10 cellular contexts compared by ENCODE assay signal in the genomic region with DNA sequence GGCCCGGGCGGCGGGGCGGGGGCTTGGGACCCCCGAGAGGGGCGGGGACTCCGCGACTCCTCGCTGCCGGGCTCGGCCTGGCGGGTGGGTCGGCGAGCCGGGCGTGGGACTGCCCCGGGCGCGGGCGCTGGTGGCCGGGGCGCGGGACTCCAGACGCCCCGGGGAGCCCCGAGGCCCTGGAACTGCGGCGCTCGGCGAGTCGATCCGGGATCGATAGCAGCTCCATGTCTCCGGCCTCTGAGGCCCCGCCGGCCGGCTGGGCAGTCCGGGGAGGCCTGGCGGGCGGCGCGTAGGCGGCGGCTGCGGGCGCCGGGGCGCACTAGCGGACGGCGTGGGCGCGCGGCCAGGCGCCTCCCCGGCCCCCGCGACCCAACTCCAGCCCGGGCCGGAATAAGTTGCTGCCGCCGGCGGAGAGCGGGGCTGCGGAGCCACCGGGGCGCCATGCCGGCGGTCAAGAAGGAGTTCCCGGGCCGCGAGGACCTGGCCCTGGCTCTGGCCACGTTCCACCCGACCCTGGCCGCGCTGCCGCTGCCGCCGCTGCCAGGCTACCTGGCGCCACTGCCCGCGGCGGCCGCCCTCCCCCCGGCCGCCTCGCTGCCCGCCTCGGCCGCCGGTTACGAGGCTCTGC. TPM values are rescaled to one million over a fixed set of nuclear protein-coding genes. Genes with fewer than 3 reads are reported as not detected.
DNase-seq lines count a peak whose midpoint lies in the region; ATAC-seq and TF ChIP-seq lines count a peak whose summit lies in the region.
"Had no signal": no experiment of that assay in that cellular context is flagged by ENCODE, and none has a peak within 500 bp of the region (broad histone marks: within the 10 kb centered on the region; RNA-seq: fewer than 3 reads in every experiment).

No MANE protein-coding gene starts in this region.

- H3K9me3 ChIP-seq in WERI-Rb-1 (ENCODE audit: severe bottlenecking) (no peaks in the 10 kb centered on the region), thoracic aorta (no peaks in the 10 kb centered on the region)

- H3K27me3 ChIP-seq in WERI-Rb-1 (ENCODE audit: insufficient read depth, low read depth, severe bottlenecking) (no peaks in the 10 kb centered on the region), kidney epithelial cell (ENCODE audit: control insufficient read depth, insufficient read depth, low read length) (peaks cover 80% of the 10 kb centered on the region), thoracic aorta (replicated peaks; ENCODE audit: insufficient read depth) (no peaks in the 10 kb centered on the region)

- peak overlapping the region; percentile 78 for H3K4me3 ChIP-seq in WERI-Rb-1 (ENCODE audit: low read depth, low read length)
- H3K4me3 ChIP-seq in kidney epithelial cell (ENCODE audit: low read depth, low read length) = peak overlapping the region; percentile 41
- H3K4me3 ChIP-seq in thoracic aorta = peak overlapping the region; percentile 65

- no peak for TF ChIP-seq POLR2A in GM18505 (IDR thresholded peaks at IDR 0.05; ENCODE audit: borderline replicate concordance, extremely low read depth, insufficient read depth, insufficient read length)

- H3K27ac ChIP-seq in WERI-Rb-1 = peak overlapping the region; percentile 68
- no peak overlapping the region for H3K27ac ChIP-seq in thoracic aorta
- H3K27ac ChIP-seq: RWPE1 had no signal

- H3K36me3 ChIP-seq in WERI-Rb-1 = peaks cover 12% of the 10 kb centered on the region
- H3K36me3 ChIP-seq in kidney epithelial cell (ENCODE audit: control insufficient read depth, insufficient read depth, low read length) = no peaks in the 10 kb centered on the region
- H3K36me3 ChIP-seq in thoracic aorta = no peaks in the 10 kb centered on the region

- peaks cover 8 to 47% of the 10 kb centered on the region in 2 donors for H3K4me1 ChIP-seq in thoracic aorta (ENCODE audit: control insufficient read depth in 1 of 2, low read depth in 2 of 2)

- no peak for TF ChIP-seq CTCF in WERI-Rb-1 (IDR thresholded peaks at IDR 0.05; ENCODE audit: low read depth, low read length)
- no peak for TF ChIP-seq CTCF in kidney epithelial cell (IDR thresholded peaks at IDR 0.05; ENCODE audit: insufficient read depth, low read length, poor library complexity, severe bottlenecking)
- TF ChIP-seq CTCF in thoracic aorta (IDR thresholded peaks at IDR 0.05) = no peak

- ATAC-seq in thoracic aorta (ENCODE audit: insufficient number of reproducible peaks, low FRiP score, low read depth) (no peak), GM18505 (IDR thresholded peaks at IDR 0.05; ENCODE audit: unreplicated experiment) (no peak), GM18909 (IDR thresholded peaks at IDR 0.05; ENCODE audit: poor library complexity, unreplicated experiment) (no peak)

- peak; percentile 74 for DNase-seq in DMS 273 (lab: John Stamatoyannopoulos, UW; ENCODE audit: unreplicated experiment)
- no peak for DNase-seq in DMS 273 treated with DMSO at 0.1 percent for 48 hours (lab: John Stamatoyannopoulos, UW)
- DNase-seq in WERI-Rb-1 = no peak
- DNase-seq in kidney epithelial cell (ENCODE audit: low read depth) = no peak
- no peak for DNase-seq in thoracic aorta (ENCODE audit: low spot score)
- no peak for DNase-seq in D341Med (ENCODE audit: low spot score)

RNA-seq across cellular contexts. Expression of gene SAMD11, which starts 0.4 kb away (rescaled TPM):
- total RNA-seq in kidney epithelial cell = 2.3 TPM in 2 replicates
- total RNA-seq in thoracic aorta = 10 to 100 TPM; 10.2 to 18.8 TPM
- total RNA-seq: mononuclear cell had no signal

RNA-seq across cellular contexts. Expression of gene NOC2L, which starts 35.0 kb away (rescaled TPM):
- total RNA-seq in kidney epithelial cell (95.6 and 98.8 TPM in 2 replicates), thoracic aorta (10 to 100 TPM; 33.8 to 47.2 TPM)

RNA-seq across cellular contexts. Expression of gene KLHL17, which starts 36.3 kb away (rescaled TPM):
- total RNA-seq in kidney epithelial cell (16.9 and 21.4 TPM in 2 replicates), thoracic aorta (10 to 100 TPM in 1 of 2 donors, 1 to 10 TPM in 1; 4.2 to 15.3 TPM)

RNA-seq across cellular contexts. Expression of gene PLEKHN1, which starts 42.2 kb away (rescaled TPM):
- total RNA-seq in kidney epithelial cell = 13.2 and 13.3 TPM in 2 replicates
- under 1 TPM in 1 of 2 donors, not detected in 1; 0.27 TPM for total RNA-seq in thoracic aorta

RNA-seq across cellular contexts. Expression of gene PERM1, which starts 57.8 kb away (rescaled TPM):
- total RNA-seq in kidney epithelial cell (0.34 TPM in 1 of 2 replicates, not detected in the other), thoracic aorta (under 1 TPM; 0.54 to 0.99 TPM)
